In the genomic region with DNA sequence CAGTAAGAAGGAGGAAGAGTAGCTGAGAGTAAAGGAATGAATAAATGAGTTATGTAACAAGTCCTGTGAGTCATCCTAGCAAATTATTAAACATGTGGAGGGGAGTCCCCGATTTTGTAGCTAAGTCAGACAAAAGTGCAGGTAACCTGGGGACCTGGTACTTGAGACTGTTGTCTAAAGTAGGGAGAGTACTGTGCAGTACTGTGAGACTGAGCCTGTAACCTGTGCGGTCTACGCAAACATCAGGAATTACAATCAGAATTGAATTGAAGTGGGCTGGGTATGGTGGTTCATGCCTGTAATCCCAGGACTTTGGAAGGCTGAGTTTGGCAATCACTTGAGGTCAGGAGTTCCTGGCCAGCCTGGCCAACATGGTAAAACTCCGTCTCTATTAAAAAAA, we compare ENCODE assay signal across 29 cellular contexts. TPM values are rescaled to one million over a fixed set of nuclear protein-coding genes. Genes with fewer than 3 reads are reported as not detected.
DNase-seq lines count a peak whose midpoint lies in the region; ATAC-seq, FAIRE-seq and TF ChIP-seq lines count a peak whose summit lies in the region.
"Had no signal": no experiment of that assay in that cellular context is flagged by ENCODE, and none has a peak within 500 bp of the region (broad histone marks: within the 10 kb centered on the region; RNA-seq: fewer than 3 reads in every experiment).

No MANE protein-coding gene starts in this region.

- no peak overlapping the region for H3K4me3 ChIP-seq in bronchial epithelial cell (ENCODE audit: low read depth, low read length)
- no peak overlapping the region for H3K4me3 ChIP-seq in naive thymus-derived CD4-positive, alpha-beta T cell (ENCODE audit: low read length)
- H3K4me3 ChIP-seq: adrenal gland, BLaER1, gastroesophageal sphincter, left ventricle myocardium inferior, stomach, upper lobe of left lung had no signal

- no peaks in the 10 kb centered on the region for H3K36me3 ChIP-seq in bronchial epithelial cell (ENCODE audit: control insufficient read depth, insufficient read depth, low read length)
- peaks cover 28 to 65% (median 49%) of the 10 kb centered on the region in 3 experiments for H3K36me3 ChIP-seq in naive thymus-derived CD4-positive, alpha-beta T cell (ENCODE audit: control insufficient read depth in 2 of 3, insufficient read depth in 3 of 3, low read length in 3 of 3)
- H3K36me3 ChIP-seq: adrenal gland, gastroesophageal sphincter, left ventricle myocardium inferior, upper lobe of left lung had no signal

- CTCF ChIA-PET in activated CD4-positive, alpha-beta T cell treated with anti-CD3 and anti-CD28 coated beads for 36 hours (lab: Charles Lee), result interaction anchor here (1.3 kb wide), 1 partner anchor 23 kb away, joined by 3 read pairs; no protein-coding TSS in a partner anchor
- CTCF ChIA-PET in naive thymus-derived CD4-positive, alpha-beta T cell (lab: Charles Lee), result no interaction called here

- H3K9me3 ChIP-seq in naive thymus-derived CD4-positive, alpha-beta T cell (ENCODE audit: control insufficient read depth in 2 of 3, low read length in 3 of 3), result peaks cover 5 to 17% (median 12%) of the 10 kb centered on the region in 3 experiments

- no peaks in the 10 kb centered on the region for H3K27me3 Mint-ChIP-seq in activated CD4-positive, alpha-beta T cell treated with anti-CD3 and anti-CD28 coated beads for 36 hours
- no peaks in the 10 kb centered on the region for H3K27me3 Mint-ChIP-seq in naive thymus-derived CD4-positive, alpha-beta T cell

- TF ChIP-seq CTCF in bronchial epithelial cell (IDR thresholded peaks at IDR 0.05; ENCODE audit: insufficient read depth, low read length, severe bottlenecking), result no peak

- no peak overlapping the region for H3K4me3 Mint-ChIP-seq in activated CD4-positive, alpha-beta T cell treated with anti-CD3 and anti-CD28 coated beads for 36 hours
- no peak overlapping the region for H3K4me3 Mint-ChIP-seq in naive thymus-derived CD4-positive, alpha-beta T cell

- peak overlapping the region; percentile 37 for H3K27ac Mint-ChIP-seq in activated CD4-positive, alpha-beta T cell treated with anti-CD3 and anti-CD28 coated beads for 36 hours
- peak overlapping the region in 6 of 9 donors; percentile 16 to 78 (median 64) for H3K27ac Mint-ChIP-seq in naive thymus-derived CD4-positive, alpha-beta T cell

- H3K27me3 ChIP-seq in bronchial epithelial cell (ENCODE audit: control insufficient read depth, insufficient read depth, low read length), result no peaks in the 10 kb centered on the region
- H3K27me3 ChIP-seq in naive thymus-derived CD4-positive, alpha-beta T cell (ENCODE audit: control insufficient read depth in 2 of 2, insufficient read depth in 2 of 2, low read length in 2 of 2), result no peaks in the 10 kb centered on the region
- H3K27me3 ChIP-seq: BLaER1, stomach, upper lobe of left lung had no signal

- H3K27ac ChIP-seq in naive thymus-derived CD4-positive, alpha-beta T cell (ENCODE audit: low read depth, low read length), result no peak overlapping the region
- H3K27ac ChIP-seq: adrenal gland, BLaER1, gastroesophageal sphincter, left ventricle myocardium inferior, stomach, upper lobe of left lung had no signal

- peaks cover 19% of the 10 kb centered on the region for H3K4me1 Mint-ChIP-seq in activated CD4-positive, alpha-beta T cell treated with anti-CD3 and anti-CD28 coated beads for 36 hours
- H3K4me1 Mint-ChIP-seq in naive thymus-derived CD4-positive, alpha-beta T cell, result peaks cover 3 to 37% (median 17%) of the 10 kb centered on the region in 7 donors

- ATAC-seq in activated CD4-positive, alpha-beta T cell treated with anti-CD3 and anti-CD28 coated beads for 36 hours, result no peak
- no peak for ATAC-seq in naive thymus-derived CD4-positive, alpha-beta T cell
- ATAC-seq in HG02852 (IDR thresholded peaks at IDR 0.05; ENCODE audit: unreplicated experiment) (no peak), HG03439 (IDR thresholded peaks at IDR 0.05; ENCODE audit: unreplicated experiment) (no peak)
- ATAC-seq: gastroesophageal sphincter, HCT116, sciatic nerve had no signal

- no peaks in the 10 kb centered on the region for H3K4me1 ChIP-seq in naive thymus-derived CD4-positive, alpha-beta T cell (ENCODE audit: control insufficient read depth in 2 of 2, insufficient read depth in 2 of 2, low read length in 2 of 2)
- H3K4me1 ChIP-seq: adrenal gland, BLaER1, gastroesophageal sphincter, left ventricle myocardium inferior, stomach, upper lobe of left lung had no signal

- FAIRE-seq in bronchial epithelial cell (lab: Jason Lieb, UNC), result no peak

- DNase-seq in activated CD4-positive, alpha-beta T cell treated with anti-CD3 and anti-CD28 coated beads for 36 hours, result no peak
- DNase-seq in activated CD4-positive, alpha-beta T cell treated with anti-CD3 and anti-CD28 coated beads, Interleukin-2, amount 50 U/mL, for 4 hours, result no peak
- DNase-seq in Caki2 (ENCODE audit: low read depth), result peak; percentile 21
- DNase-seq in bronchial epithelial cell (ENCODE audit: low read depth), result peak; percentile 49
- DNase-seq in naive thymus-derived CD4-positive, alpha-beta T cell, result no peak
- no peak for DNase-seq in epidermal melanocyte (ENCODE audit: insufficient read length, low spot score)
- DNase-seq: 8988T; activated CD4-positive, alpha-beta T cell treated with anti-CD3 and anti-CD28 coated beads, Interleukin-2, amount 50 U/mL, for 48 hours; adrenal gland; dermis blood vessel endothelial cell; DMS53; erythroblast; IMR-90; left ventricle myocardium inferior; NCI-H146; NCI-H2171; NCI-H526 treated with DMSO at 0.1 percent for 48 hours; Right ventricle myocardium superior; stomach had no signal

- in situ Hi-C loops in Caki2 (cut with HindIII; ENCODE audit: low pct_unique_long_range_greater_than_20kb, low sequenced_read_pairs), result no loop called here

- peaks cover 24% of the 10 kb centered on the region for H3K9me3 Mint-ChIP-seq in activated CD4-positive, alpha-beta T cell treated with anti-CD3 and anti-CD28 coated beads for 36 hours (ENCODE audit: low read depth)
- peaks cover 0 to 25% (median 19%) of the 10 kb centered on the region in 11 donors for H3K9me3 Mint-ChIP-seq in naive thymus-derived CD4-positive, alpha-beta T cell

- H3K36me3 Mint-ChIP-seq in activated CD4-positive, alpha-beta T cell treated with anti-CD3 and anti-CD28 coated beads for 36 hours (ENCODE audit: low read depth), result peaks cover 73% of the 10 kb centered on the region
- H3K36me3 Mint-ChIP-seq in naive thymus-derived CD4-positive, alpha-beta T cell, result peaks cover 32 to 75% (median 60%) of the 10 kb centered on the region in 5 donors

- POLR2A ChIA-PET in activated CD4-positive, alpha-beta T cell treated with anti-CD3 and anti-CD28 coated beads for 36 hours (lab: Charles Lee), result no interaction called here
- POLR2A ChIA-PET in naive thymus-derived CD4-positive, alpha-beta T cell (lab: Charles Lee), result interaction anchor here (0.8 to 1.4 kb wide), 2 partner anchors 9 to 11 kb away, joined by 3 read pairs; no protein-coding TSS in a partner anchor

- intact Hi-C loops in activated CD4-positive, alpha-beta T cell treated with anti-CD3 and anti-CD28 coated beads for 36 hours (cut with DNase I, micrococcal nuclease), result no loop called here
- intact Hi-C loops in naive thymus-derived CD4-positive, alpha-beta T cell (cut with micrococcal nuclease), result no loop called here

RNA-seq across cellular contexts. Expression of gene IKZF3, which starts 35.7 kb away (rescaled TPM):
- 10 to 100 TPM; 37.6 to 50.4 TPM for total RNA-seq in activated CD4-positive, alpha-beta T cell treated with anti-CD3 and anti-CD28 coated beads for 36 hours
- not detected in 2 replicates for total RNA-seq in Caki2 (2014; rRNA removed; shearing (Covaris generic); ENCODE audit: low replicate concordance)
- total RNA-seq in bronchial epithelial cell, result under 0.01 TPM in 1 of 2 replicates, not detected in the other
- 10 to 100 TPM; 26.1 to 77.8 (median 61.1) TPM for total RNA-seq in naive thymus-derived CD4-positive, alpha-beta T cell
- polyA plus RNA-seq in naive thymus-derived CD4-positive, alpha-beta T cell, result 10 to 100 TPM in 1 of 2 donors, 1 to 10 TPM in 1; 9.7 to 31.4 TPM
- total RNA-seq: dermis blood vessel endothelial cell, IMR-90, M059J, osteoblast had no signal
- polyA plus RNA-seq: IMR-90 had no signal

RNA-seq across cellular contexts. Expression of gene ZPBP2, which starts 39.6 kb away (rescaled TPM):
- total RNA-seq in activated CD4-positive, alpha-beta T cell treated with anti-CD3 and anti-CD28 coated beads for 36 hours, result under 1 TPM; 0.19 to 0.34 TPM
- not detected in 2 replicates for total RNA-seq in Caki2 (2014; rRNA removed; shearing (Covaris generic); ENCODE audit: low replicate concordance)
- not detected in 2 replicates for total RNA-seq in bronchial epithelial cell
- total RNA-seq in naive thymus-derived CD4-positive, alpha-beta T cell, result under 1 TPM in 3 of 5 experiments, not detected in 2; 0.17 to 0.84 (median 0.51) TPM
- under 1 TPM in 1 of 2 donors, not detected in 1; 0.11 TPM for polyA plus RNA-seq in naive thymus-derived CD4-positive, alpha-beta T cell
- total RNA-seq: adrenal gland, cardiac septum, dermis blood vessel endothelial cell, gastroesophageal sphincter, IMR-90, left ventricle myocardium inferior, M059J, osteoblast, Right ventricle myocardium superior, sciatic nerve, stomach, upper lobe of left lung had no signal
- polyA plus RNA-seq: adrenal gland, IMR-90, stomach had no signal

Comparison
In these comparisons a context has a peak if more than half of its experiments do, and no peak if none do; other contexts are left out.
1. DNase-seq: peak in Caki2 (single experiment) and bronchial epithelial cell (single experiment); none in activated CD4-positive, alpha-beta T cell treated with anti-CD3 and anti-CD28 coated beads for 36 hours (single experiment), activated CD4-positive, alpha-beta T cell treated with anti-CD3 and anti-CD28 coated beads, Interleukin-2, amount 50 U/mL, for 4 hours (0 of 2), naive thymus-derived CD4-positive, alpha-beta T cell (0 of 9) and epidermal melanocyte (single experiment).
2. RNA of gene IKZF3, which starts 35.7 kb away (total RNA-seq): 26.1 to 77.8 TPM in naive thymus-derived CD4-positive, alpha-beta T cell and 37.6 to 50.4 TPM in activated CD4-positive, alpha-beta T cell treated with anti-CD3 and anti-CD28 coated beads for 36 hours; not detected in Caki2 and under 0.01 TPM in bronchial epithelial cell; every median in the first group is over 10 times any median in the second.